ENCODE assay signal across 35 cellular contexts in the genomic region with DNA sequence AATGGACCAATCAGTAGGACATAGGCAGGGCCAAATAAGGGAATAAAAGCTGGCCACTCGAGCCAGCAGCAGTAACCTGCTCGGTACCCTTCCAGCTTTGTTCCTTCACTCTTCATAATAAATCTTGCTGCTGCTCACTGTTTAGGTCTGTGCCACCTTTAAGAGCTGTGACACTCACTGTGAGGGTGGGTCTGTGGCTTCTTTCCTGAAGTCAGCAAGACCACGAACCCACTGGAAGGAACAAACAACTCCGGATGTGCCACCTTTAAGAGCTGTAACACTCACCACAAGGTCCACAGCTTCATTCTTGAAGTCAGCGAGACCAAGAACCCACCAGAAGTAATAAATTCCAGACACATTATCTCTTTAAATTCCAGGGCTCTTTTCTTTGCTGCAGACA.
"Had no signal": no experiment of that assay in that cellular context is flagged by ENCODE, and none has a peak within 500 bp of the region (broad histone marks: within the 10 kb centered on the region; RNA-seq: fewer than 3 reads in every experiment).

No MANE protein-coding gene starts in this region.

- H3K36me3 ChIP-seq: ascending aorta, cardiac muscle cell had no signal

- H3K36me3 Mint-ChIP-seq: activated CD4-positive, alpha-beta memory T cell treated with anti-CD3 and anti-CD28 coated beads for 36 hours; activated naive CD4-positive, alpha-beta T cell treated with anti-CD3 and anti-CD28 coated beads, Interleukin-2, amount 10 ng/mL, durations not matched to agents 7 days and 5 days; activated naive CD4-positive, alpha-beta T cell treated with anti-CD3 and anti-CD28 coated beads, Interleukin-2, amount 50 U/mL, for 24 hours; activated naive CD8-positive, alpha-beta T cell; activated naive CD8-positive, alpha-beta T cell treated with anti-CD3 and anti-CD28 coated beads, Interleukin-2, amount 10 ng/mL, durations not matched to agents 7 days and 5 days; brain had no signal

- ATAC-seq: activated CD8-positive, alpha-beta T cell treated with anti-CD3 and anti-CD28 coated beads for 36 hours; activated naive CD8-positive, alpha-beta T cell treated with anti-CD3 and anti-CD28 coated beads, Interleukin-2, amount 50 U/mL, for 24 hours; activated T-cell treated with anti-CD3 and anti-CD28 coated beads, Interleukin-2, amount 50 U/mL, for 4 hours had no signal

- H3K27me3 ChIP-seq: ascending aorta, cardiac muscle cell had no signal

- H3K27me3 Mint-ChIP-seq: activated B cell treated with CpG ODN at 0.5 μM for 24 hours; activated CD4-positive, alpha-beta memory T cell treated with anti-CD3 and anti-CD28 coated beads for 36 hours; activated CD4-positive, alpha-beta T cell treated with anti-CD3 and anti-CD28 coated beads, Interleukin-2, amount 10 ng/mL, durations not matched to agents 24 days and 14 days; activated CD8-positive, alpha-beta T cell treated with anti-CD3 and anti-CD28 coated beads for 36 hours; activated naive CD4-positive, alpha-beta T cell treated with anti-CD3 and anti-CD28 coated beads, Interleukin-2, amount 10 ng/mL, durations not matched to agents 7 days and 5 days; activated naive CD4-positive, alpha-beta T cell treated with anti-CD3 and anti-CD28 coated beads, Interleukin-2, amount 50 U/mL, for 24 hours; activated naive CD8-positive, alpha-beta T cell; activated naive CD8-positive, alpha-beta T cell treated with anti-CD3 and anti-CD28 coated beads, Interleukin-2, amount 10 ng/mL, durations not matched to agents 7 days and 5 days; activated naive CD8-positive, alpha-beta T cell treated with anti-CD3 and anti-CD28 coated beads, Interleukin-2, amount 50 U/mL, for 24 hours; brain; central memory CD8-positive, alpha-beta T cell had no signal

- H3K9me3 ChIP-seq: ascending aorta had no signal

- H3K4me1 ChIP-seq: ascending aorta had no signal

- DNase-seq: activated B cell treated with CpG ODN at 0.5 μM for 24 hours; activated CD4-positive, alpha-beta memory T cell treated with anti-CD3 and anti-CD28 coated beads for 36 hours; activated CD4-positive, alpha-beta T cell treated with anti-CD3 and anti-CD28 coated beads for 4 hours; activated CD4-positive, alpha-beta T cell treated with anti-CD3 and anti-CD28 coated beads, Interleukin-2, amount 10 ng/mL, durations not matched to agents 24 days and 14 days; activated CD4-positive, alpha-beta T cell treated with anti-CD3 and anti-CD28 coated beads, Interleukin-2, amount 50 U/mL, for 1 hour; activated CD4-positive, alpha-beta T cell treated with anti-CD3 and anti-CD28 coated beads, Interleukin-2, amount 50 U/mL, for 4 hours; activated CD4-positive, CD25-positive, alpha-beta regulatory T cell treated with anti-CD3 and anti-CD28 coated beads, Interleukin-2, amount 50 U/mL, for 72 hours; activated CD8-positive, alpha-beta memory T cell treated with anti-CD3 and anti-CD28 coated beads, Interleukin-2, amount 50 U/mL, for 4 hours; activated CD8-positive, alpha-beta T cell treated with anti-CD3 and anti-CD28 coated beads for 36 hours; activated effector memory CD4-positive, alpha-beta T cell treated with Interleukin-2 at 50 U/mL for 16 hours; activated gamma-delta T cell; activated naive CD4-positive, alpha-beta T cell treated with anti-CD3 and anti-CD28 coated beads, Interleukin-2, amount 10 ng/mL, durations not matched to agents 7 days and 5 days; activated naive CD4-positive, alpha-beta T cell treated with Interleukin-2 at 50 U/mL for 16 hours; activated naive CD8-positive, alpha-beta T cell treated with anti-CD3 and anti-CD28 coated beads, Interleukin-2, amount 10 ng/mL, durations not matched to agents 7 days and 5 days; activated naive CD8-positive, alpha-beta T cell treated with anti-CD3 and anti-CD28 coated beads, Interleukin-2, amount 50 U/mL, for 24 hours; activated T-cell treated with anti-CD3 and anti-CD28 coated beads for 4 hours; activated T-cell treated with anti-CD3 and anti-CD28 coated beads, Interleukin-2, amount 50 U/mL, for 1 hour; activated T-cell treated with anti-CD3 and anti-CD28 coated beads, Interleukin-2, amount 50 U/mL, for 4 hours; amygdala; anterior cingulate cortex; caudate nucleus; cerebellar nuclear complex; T-helper 1 cell; T-helper 2 cell; T-helper 9 cell had no signal

- H3K27ac ChIP-seq: ascending aorta, cardiac muscle cell, VCaP had no signal

- H3K4me3 Mint-ChIP-seq: activated B cell treated with CpG ODN at 0.5 μM for 24 hours; activated CD4-positive, alpha-beta memory T cell treated with anti-CD3 and anti-CD28 coated beads for 36 hours; activated CD4-positive, alpha-beta T cell treated with anti-CD3 and anti-CD28 coated beads, Interleukin-2, amount 10 ng/mL, durations not matched to agents 24 days and 14 days; activated CD8-positive, alpha-beta T cell treated with anti-CD3 and anti-CD28 coated beads for 36 hours; activated naive CD4-positive, alpha-beta T cell treated with anti-CD3 and anti-CD28 coated beads, Interleukin-2, amount 10 ng/mL, durations not matched to agents 7 days and 5 days; activated naive CD4-positive, alpha-beta T cell treated with anti-CD3 and anti-CD28 coated beads, Interleukin-2, amount 50 U/mL, for 24 hours; activated naive CD8-positive, alpha-beta T cell; activated naive CD8-positive, alpha-beta T cell treated with anti-CD3 and anti-CD28 coated beads, Interleukin-2, amount 10 ng/mL, durations not matched to agents 7 days and 5 days; activated naive CD8-positive, alpha-beta T cell treated with anti-CD3 and anti-CD28 coated beads, Interleukin-2, amount 50 U/mL, for 24 hours; activated T-cell treated with anti-CD3 and anti-CD28 coated beads, Interleukin-2, amount 50 U/mL, for 4 hours; brain; central memory CD8-positive, alpha-beta T cell; T-helper 1 cell treated with Interleukin-12 subunit alpha and Interleukin-12 subunit beta and Interleukin-4 antibody, amounts not matched to agents 30 μg/mL and 1 μg/mL, for 36 hours; T-helper 2 cell treated with Interferon-gamma antibody and Interleukin-4, amounts not matched to agents 5 μg/mL and 100 μg/mL, for 36 hours had no signal

- H3K27ac Mint-ChIP-seq: activated B cell treated with CpG ODN at 0.5 μM for 24 hours; activated CD4-positive, alpha-beta memory T cell treated with anti-CD3 and anti-CD28 coated beads for 36 hours; activated CD4-positive, alpha-beta T cell treated with anti-CD3 and anti-CD28 coated beads, Interleukin-2, amount 10 ng/mL, durations not matched to agents 24 days and 14 days; activated CD8-positive, alpha-beta T cell treated with anti-CD3 and anti-CD28 coated beads for 36 hours; activated naive CD4-positive, alpha-beta T cell treated with anti-CD3 and anti-CD28 coated beads, Interleukin-2, amount 10 ng/mL, durations not matched to agents 7 days and 5 days; activated naive CD4-positive, alpha-beta T cell treated with anti-CD3 and anti-CD28 coated beads, Interleukin-2, amount 50 U/mL, for 24 hours; activated naive CD8-positive, alpha-beta T cell; activated naive CD8-positive, alpha-beta T cell treated with anti-CD3 and anti-CD28 coated beads, Interleukin-2, amount 10 ng/mL, durations not matched to agents 7 days and 5 days; activated naive CD8-positive, alpha-beta T cell treated with anti-CD3 and anti-CD28 coated beads, Interleukin-2, amount 50 U/mL, for 24 hours; activated T-helper 2 cell treated with anti-CD3 and anti-CD28 coated beads, Interferon-gamma antibody, Interleukin-2, Interleukin-4, amounts not matched to agents 10 μg/mL and 5 μg/mL and 100 μg/mL, durations not matched to agents 14 hours and 24 hours and 36 hours; brain; T-helper 1 cell treated with Interleukin-12 subunit alpha and Interleukin-12 subunit beta and Interleukin-4 antibody, amounts not matched to agents 30 μg/mL and 1 μg/mL, for 36 hours; T-helper 2 cell treated with Interferon-gamma antibody and Interleukin-4, amounts not matched to agents 5 μg/mL and 100 μg/mL, for 36 hours had no signal

- H3K4me1 Mint-ChIP-seq: activated B cell treated with CpG ODN at 0.5 μM for 24 hours; activated CD4-positive, alpha-beta T cell treated with anti-CD3 and anti-CD28 coated beads, Interleukin-2, amount 10 ng/mL, durations not matched to agents 24 days and 14 days; activated naive CD4-positive, alpha-beta T cell treated with anti-CD3 and anti-CD28 coated beads, Interleukin-2, amount 10 ng/mL, durations not matched to agents 7 days and 5 days; activated naive CD4-positive, alpha-beta T cell treated with anti-CD3 and anti-CD28 coated beads, Interleukin-2, amount 50 U/mL, for 24 hours; activated naive CD8-positive, alpha-beta T cell treated with anti-CD3 and anti-CD28 coated beads, Interleukin-2, amount 10 ng/mL, durations not matched to agents 7 days and 5 days; activated naive CD8-positive, alpha-beta T cell treated with anti-CD3 and anti-CD28 coated beads, Interleukin-2, amount 50 U/mL, for 24 hours; brain; central memory CD8-positive, alpha-beta T cell had no signal

- H3K4me3 ChIP-seq: ascending aorta, cardiac muscle cell had no signal

- H3K9me3 Mint-ChIP-seq: activated CD4-positive, alpha-beta T cell treated with anti-CD3 and anti-CD28 coated beads, Interleukin-2, amount 10 ng/mL, durations not matched to agents 24 days and 14 days; activated naive CD8-positive, alpha-beta T cell treated with anti-CD3 and anti-CD28 coated beads, Interleukin-2, amount 10 ng/mL, durations not matched to agents 7 days and 5 days; brain had no signal
